In genomic region chr22:36220457-36220921, GRCh38 we compare ENCODE assay signal across 11 cellular contexts. TPM values are rescaled to one million over a fixed set of nuclear protein-coding genes. Genes with fewer than 3 reads are reported as not detected.
DNase-seq lines count a peak whose midpoint lies in the region; ATAC-seq and TF ChIP-seq lines count a peak whose summit lies in the region.
"Had no signal": no experiment of that assay in that cellular context is flagged by ENCODE, and none has a peak within 500 bp of the region (broad histone marks: within the 10 kb centered on the region; RNA-seq: fewer than 3 reads in every experiment).

No MANE protein-coding gene starts in this region.

- H3K9ac ChIP-seq in endodermal cell (ENCODE audit: extremely low read depth, low read length, poor library complexity, severe bottlenecking), result no peak overlapping the region

- DNase-seq in Daoy (ENCODE audit: low read depth), result peak; percentile 17
- peak; percentile 35 to 75 for DNase-seq in NCI-H446 (lab: John Stamatoyannopoulos, UW)
- peak; percentile 65 for DNase-seq in endodermal cell
- peak; percentile 50 for DNase-seq in mucosa of gallbladder (ENCODE audit: low spot score)
- DNase-seq in activated gamma-delta T cell (lab: John Stamatoyannopoulos, UW), result no peak
- DNase-seq: Calu3, Kasumi-1, T-helper 9 cell had no signal

- no peak for ATAC-seq in HG03439 (IDR thresholded peaks at IDR 0.05; ENCODE audit: unreplicated experiment)
- ATAC-seq in GM18909 (IDR thresholded peaks at IDR 0.05; ENCODE audit: poor library complexity, unreplicated experiment), result no peak
- ATAC-seq in GM19467 (IDR thresholded peaks at IDR 0.05; ENCODE audit: unreplicated experiment), result no peak

- H3K4me1 Mint-ChIP-seq in endodermal cell, result peaks cover 12% of the 10 kb centered on the region

- 79 to 89% methylated on average over 6 to 9 of the region's 9 CpGs for WGBS in endodermal cell (ENCODE audit: insufficient coverage in 1 of 2, insufficient read length in 1 of 2), 2 experiments

- H3K27ac ChIP-seq in endodermal cell (ENCODE audit: low read depth, low read length), result no peak overlapping the region

- peaks cover 1% of the 10 kb centered on the region for H3K9me3 Mint-ChIP-seq in endodermal cell

- peaks cover 1% of the 10 kb centered on the region for H3K9me3 ChIP-seq in endodermal cell (ENCODE audit: control insufficient read depth, low read length)

- H3K4me3 Mint-ChIP-seq in endodermal cell, result no peak overlapping the region

- H3K4me1 ChIP-seq in endodermal cell (ENCODE audit: control insufficient read depth, insufficient read depth, low read length), result peaks cover 2% of the 10 kb centered on the region

- no peaks in the 10 kb centered on the region for H3K36me3 Mint-ChIP-seq in endodermal cell (ENCODE audit: low read depth)

- no peak overlapping the region for H3K4me3 ChIP-seq in endodermal cell (ENCODE audit: low read length)

- peaks cover 9% of the 10 kb centered on the region for H3K27me3 Mint-ChIP-seq in endodermal cell (ENCODE audit: insufficient read depth)

- no peaks in the 10 kb centered on the region for H3K27me3 ChIP-seq in endodermal cell (ENCODE audit: control insufficient read depth, insufficient read depth, low read length, poor library complexity, severe bottlenecking)

- no peak overlapping the region for H3K27ac Mint-ChIP-seq in endodermal cell

- no peaks in the 10 kb centered on the region for H3K36me3 ChIP-seq in endodermal cell (ENCODE audit: control insufficient read depth, insufficient read depth, low read length)

- TF ChIP-seq CTCF in endodermal cell (conservative IDR thresholded peaks at IDR 0.05), result no peak

RNA-seq across cellular contexts. Expression of gene APOL2, which starts 18.8 kb away (rescaled TPM):
- total RNA-seq in Daoy (2014; rRNA removed; shearing (Covaris generic)), result 43.7 and 51.4 TPM in 2 replicates
- total RNA-seq in endodermal cell, result 1 to 10 TPM; 2.1 to 7.9 TPM
- 7.4 TPM for polyA plus RNA-seq in endodermal cell (2013, experiment 1 of 2)
- polyA plus RNA-seq in endodermal cell (2013, experiment 2 of 2), result 7.3 TPM
- 58.2 TPM for total RNA-seq in mucosa of gallbladder

RNA-seq across cellular contexts. Expression of gene APOL4, which starts 18.9 kb away (rescaled TPM):
- total RNA-seq in Daoy (2014; rRNA removed; shearing (Covaris generic)), result not detected in 2 replicates
- total RNA-seq in endodermal cell (not detected), mucosa of gallbladder (3.4 TPM)
- polyA plus RNA-seq in endodermal cell (2013, experiment 1 of 2), result 0.07 TPM
- polyA plus RNA-seq in endodermal cell (2013, experiment 2 of 2), result 0.17 TPM

RNA-seq across cellular contexts. Expression of gene APOL1, which starts 32.4 kb away (rescaled TPM):
- 15.2 and 20.0 TPM in 2 replicates for total RNA-seq in Daoy (2014; rRNA removed; shearing (Covaris generic))
- total RNA-seq in endodermal cell, result under 1 TPM; 0.11 to 0.22 TPM
- polyA plus RNA-seq in endodermal cell (2013, experiment 1 of 2), result not detected
- not detected for polyA plus RNA-seq in endodermal cell (2013, experiment 2 of 2)
- total RNA-seq in mucosa of gallbladder, result 145 TPM

RNA-seq across cellular contexts. Expression of gene APOL3, which starts 59.9 kb away (rescaled TPM):
- 9.6 and 19.0 TPM in 2 replicates for total RNA-seq in Daoy (2014; rRNA removed; shearing (Covaris generic))
- total RNA-seq in endodermal cell, result 1 to 10 TPM in 1 of 2 donors, under 1 TPM in 1; 0.46 to 1.1 TPM
- 0.36 TPM for polyA plus RNA-seq in endodermal cell (2013, experiment 1 of 2)
- polyA plus RNA-seq in endodermal cell (2013, experiment 2 of 2), result 0.46 TPM
- 20.9 TPM for total RNA-seq in mucosa of gallbladder

Comparison
In these comparisons a context has a peak if more than half of its experiments do, and no peak if none do; other contexts are left out.
1. RNA of gene APOL1, which starts 32.4 kb away (total RNA-seq): 145 TPM in mucosa of gallbladder (single experiment) and 15.2 to 20.0 TPM in Daoy; 0.11 to 0.22 TPM in endodermal cell; every median in the first group is over 10 times any median in the second.